22 cellular contexts compared by ENCODE assay signal in genomic region chrX:335758-336155, GRCh38.
"Had no signal": no experiment of that assay in that cellular context is flagged by ENCODE, and none has a peak within 500 bp of the region (broad histone marks: within the 10 kb centered on the region; RNA-seq: fewer than 3 reads in every experiment).

No MANE protein-coding gene starts in this region.

- H3K27me3 ChIP-seq: thyroid gland, vagina had no signal

- H3K27ac ChIP-seq: colonic mucosa, esophagus squamous epithelium, gastroesophageal sphincter, parathyroid adenoma, psoas muscle, suprapubic skin, thyroid gland, upper lobe of left lung, vagina had no signal

- H3K4me3 ChIP-seq: colonic mucosa, esophagus squamous epithelium, gastroesophageal sphincter, lung, psoas muscle, smooth muscle cell, suprapubic skin, thyroid gland, upper lobe of left lung, vagina had no signal

- H3K9me3 ChIP-seq: colonic mucosa, esophagus squamous epithelium, gastroesophageal sphincter, psoas muscle, suprapubic skin, thyroid gland, upper lobe of left lung, vagina had no signal

- H3K4me1 ChIP-seq: colonic mucosa, parathyroid adenoma, psoas muscle had no signal

- ATAC-seq: gastroesophageal sphincter; psoas muscle; stimulated activated effector memory CD8-positive, alpha-beta T cell treated with anti-CD3 and anti-CD28 coated beads, Interleukin-12 subunit alpha, Interleukin-12 subunit beta, amount 100 ng/mL, for 72 hours; stimulated activated naive CD8-positive, alpha-beta T cell treated with anti-CD3 and anti-CD28 coated beads, Interleukin-15, Interleukin-2, amounts not matched to agents 100 U/mL and 50 U/mL, for 24 hours had no signal

- DNase-seq: cerebellar nuclear complex; colonic mucosa; dermis blood vessel endothelial cell; esophagus squamous epithelium; foreskin fibroblast; glutamatergic neuron; immature natural killer cell; mesenchymal stem cell; naive B cell; stimulated activated CD4-positive, alpha-beta T cell treated with anti-CD3 and anti-CD28 coated beads, Interleukin-4, amount 100 ng/mL, for 1 hour; stimulated activated CD8-positive, alpha-beta memory T cell treated with anti-CD3 and anti-CD28 coated beads, Interleukin-4, amount 100 ng/mL, for 48 hours; stimulated activated naive CD8-positive, alpha-beta T cell treated with anti-CD3 and anti-CD28 coated beads, Interleukin-15, Interleukin-2, amounts not matched to agents 100 U/mL and 50 U/mL, for 24 hours; thyroid gland had no signal

- H3K36me3 ChIP-seq: colonic mucosa, thyroid gland had no signal
